ENCODE assay signal across 35 cellular contexts in the genomic region with DNA sequence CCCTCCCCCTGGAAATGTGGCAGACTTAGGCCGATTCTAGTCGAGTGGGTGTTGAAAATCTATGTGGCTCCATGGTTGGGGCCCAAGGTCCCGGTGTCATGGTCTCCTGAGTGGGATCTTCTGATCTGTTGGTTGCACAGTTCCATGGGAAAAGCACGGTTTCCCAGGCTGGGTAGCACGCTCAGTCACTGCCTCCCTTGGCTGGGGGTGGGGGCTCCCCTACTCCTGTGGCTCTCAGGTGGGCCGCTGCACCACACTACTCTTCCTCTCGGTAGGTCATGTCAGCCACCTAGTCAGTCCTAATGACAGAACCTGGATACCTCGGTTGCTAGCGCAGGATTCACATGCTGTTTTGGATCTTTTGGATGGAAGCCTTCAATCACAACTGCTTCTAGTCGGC.
"Had no signal": no experiment of that assay in that cellular context is flagged by ENCODE, and none has a peak within 500 bp of the region (broad histone marks: within the 10 kb centered on the region; RNA-seq: fewer than 3 reads in every experiment).

No MANE protein-coding gene starts in this region.

- H3K36me3 ChIP-seq: MG63 had no signal

- H3K4me3 ChIP-seq: MG63 had no signal

- H3K9me3 ChIP-seq: MG63 had no signal

- H3K27me3 ChIP-seq: MG63 had no signal

- DNase-seq: Karpas-422, Kasumi-1, MG63, MM.1S, MV-4-11, NCI-H1048, NCI-H1092, NCI-H1092 treated with DMSO at 0.1 percent for 48 hours, NCI-H1105, NCI-H1105 treated with DMSO at 0.1 percent for 48 hours, NCI-H1417, NCI-H1417 treated with DMSO at 0.1 percent for 48 hours, NCI-H1436, NCI-H1436 treated with DMSO at 0.1 percent for 48 hours, NCI-H146, NCI-H1694, NCI-H1694 treated with DMSO at 0.1 percent for 48 hours, NCI-H187, NCI-H187 treated with DMSO at 0.1 percent for 48 hours, NCI-H1930, NCI-H2029, NCI-H2029 treated with DMSO at 0.1 percent for 48 hours, NCI-H2081, NCI-H2081 treated with DMSO at 0.1 percent for 48 hours, NCI-H2107, NCI-H2171, NCI-H2171 treated with DMSO at 0.1 percent for 48 hours, NCI-H2227 treated with DMSO at 0.1 percent for 48 hours, NCI-H226, NCI-H345, NCI-H446, NCI-H446 treated with DMSO at 0.1 percent for 48 hours, NCI-H510A, NCI-H510A treated with DMSO at 0.1 percent for 48 hours, NCI-H524 had no signal
